ENCODE assay signal across 29 cellular contexts in genomic region chr15:26662226-26662750, GRCh38.
DNase-seq lines count a peak whose midpoint lies in the region; ATAC-seq and TF ChIP-seq lines count a peak whose summit lies in the region.
"Had no signal": no experiment of that assay in that cellular context is flagged by ENCODE, and none has a peak within 500 bp of the region (broad histone marks: within the 10 kb centered on the region; RNA-seq: fewer than 3 reads in every experiment).

No MANE protein-coding gene starts in this region.

- TF ChIP-seq RAD21 in neural cell (conservative IDR thresholded peaks at IDR 0.05) = no peak

- H3K9me3 ChIP-seq in neural cell (ENCODE audit: low read length) (no peaks in the 10 kb centered on the region), transverse colon (no peaks in the 10 kb centered on the region)
- H3K9me3 ChIP-seq: body of pancreas, lower lobe of right lung, pancreas, right atrium auricular region, uterus had no signal

- TF ChIP-seq CTCF in neural cell (IDR thresholded peaks at IDR 0.05; ENCODE audit: poor library complexity, severe bottlenecking) (no peak), transverse colon (IDR thresholded peaks at IDR 0.05) (no peak)

- peak overlapping the region; percentile 21 for H3K9ac ChIP-seq in neural cell (ENCODE audit: low read length)

- H3K9me2 ChIP-seq in neural cell (ENCODE audit: insufficient read depth, low read length) = no peaks in the 10 kb centered on the region

- peak; percentile 43 for DNase-seq in H4 (ENCODE audit: low spot score)
- DNase-seq in NCI-H2227 treated with DMSO at 0.1 percent for 48 hours (lab: John Stamatoyannopoulos, UW) = peak; percentile 20
- peak; percentile 8 for DNase-seq in SK-MEL-5 (ENCODE audit: low read depth, low spot score)
- no peak for DNase-seq in transverse colon
- DNase-seq in AG08395 (ENCODE audit: low spot score) = no peak
- DNase-seq: activated B cell treated with CpG ODN at 0.5 μM for 24 hours; activated CD4-positive, alpha-beta T cell treated with anti-CD3 and anti-CD28 coated beads, Interleukin-2, amount 50 U/mL, for 4 hours; activated naive CD4-positive, alpha-beta T cell; activated T-cell treated with anti-CD3 and anti-CD28 coated beads, Interleukin-2, amount 50 U/mL, for 72 hours; body of pancreas; CD4-positive, CD25-positive, alpha-beta regulatory T cell; effector CD4-positive, alpha-beta T cell; EL; head of caudate nucleus; Karpas-422; kidney glomerular epithelial cell; lower lobe of right lung; natural killer cell; NCI-H1694 treated with DMSO at 0.1 percent for 48 hours; NCI-H526 treated with DMSO at 0.1 percent for 48 hours; pancreas; Right ventricle myocardium superior; stimulated activated CD4-positive, alpha-beta T cell treated with anti-CD3 and anti-CD28 coated beads, Interleukin-2, amount 100 ng/mL, for 48 hours; uterus had no signal

- no peak overlapping the region for H3K4me3 ChIP-seq in neural cell (ENCODE audit: low read length)
- no peak overlapping the region for H3K4me3 ChIP-seq in transverse colon
- H3K4me3 ChIP-seq: body of pancreas, lower lobe of right lung, pancreas, right atrium auricular region, uterus had no signal

- peaks cover 9% of the 10 kb centered on the region for H3K79me2 ChIP-seq in neural cell (replicated peaks; ENCODE audit: insufficient read depth, low read length)

- TF ChIP-seq EP300 in neural cell (conservative IDR thresholded peaks at IDR 0.05; ENCODE audit: poor library complexity, severe bottlenecking) (no peak), transverse colon (IDR thresholded peaks at IDR 0.05; ENCODE audit: low read depth) (no peak)

- H3F3A ChIP-seq in neural cell (ENCODE audit: insufficient read depth, low read length, poor library complexity, severe bottlenecking) = peaks cover 3% of the 10 kb centered on the region

- H3K4me2 ChIP-seq in neural cell (ENCODE audit: low read length) = no peak overlapping the region

- intact Hi-C loops in transverse colon (cut with DNase I; ENCODE audit: low total_unique reads) = no loop called here

- H2AFZ ChIP-seq in neural cell (ENCODE audit: low read depth, low read length) = no peak overlapping the region

- H3K27me3 ChIP-seq in neural cell (ENCODE audit: insufficient read depth, low read depth, low read length) (no peaks in the 10 kb centered on the region), transverse colon (no peaks in the 10 kb centered on the region)
- H3K27me3 ChIP-seq: body of pancreas, pancreas, right atrium auricular region, uterus had no signal

- ATAC-seq in HG02885 (IDR thresholded peaks at IDR 0.05; ENCODE audit: poor library complexity, unreplicated experiment) = no peak
- ATAC-seq: activated T-cell treated with anti-CD3 and anti-CD28 coated beads, Interleukin-2, amount 50 U/mL, for 72 hours; body of pancreas; HepG2; lower lobe of right lung; natural killer cell had no signal

- TF ChIP-seq POLR2A in transverse colon (IDR thresholded peaks at IDR 0.05) = no peak

- H3K27ac ChIP-seq in neural cell (ENCODE audit: low read length) = peak overlapping the region; percentile 36
- no peak overlapping the region for H3K27ac ChIP-seq in transverse colon
- H3K27ac ChIP-seq: body of pancreas, epithelial cell of prostate, lower lobe of right lung, pancreas, uterus had no signal

- H3K4me1 ChIP-seq in transverse colon = no peaks in the 10 kb centered on the region
- H3K4me1 ChIP-seq: body of pancreas, lower lobe of right lung, uterus had no signal

- H3K36me3 ChIP-seq in neural cell (ENCODE audit: insufficient read depth, low read length) = no peaks in the 10 kb centered on the region
- no peaks in the 10 kb centered on the region for H3K36me3 ChIP-seq in transverse colon
- H3K36me3 ChIP-seq: lower lobe of right lung, pancreas, right atrium auricular region, uterus had no signal

- WGBS in transverse colon (ENCODE audit: low coverage in 1 of 2), 2 donors = 30 to 47% methylated on average over 2 to 7 of the region's 7 CpGs

- in situ Hi-C loops in SK-MEL-5 (cut with HindIII; ENCODE audit: low pct_unique_long_range_greater_than_20kb, low sequenced_read_pairs) (no loop called here), transverse colon (cut with MboI; ENCODE audit: low pct_ligation_motif_present in 1 of 4, low pct_unique_long_range_greater_than_20kb in 1 of 4, low sequenced_read_pairs in 3 of 4) (no loop called here)

- no peaks in the 10 kb centered on the region for H4K20me1 ChIP-seq in neural cell (ENCODE audit: insufficient read depth)

TF ChIP-seq in neural cell, 6 proteins besides CTCF, POLR2A, EP300 and RAD21:
- TF ChIP-seq MXI1 (conservative IDR thresholded peaks at IDR 0.05; ENCODE audit: poor library complexity, severe bottlenecking) (no peak), TAF1 (IDR thresholded peaks at IDR 0.05; ENCODE audit: low read depth) (no peak), POLR2AphosphoS5 (IDR thresholded peaks at IDR 0.05) (peak; percentile 33), REST (IDR thresholded peaks at IDR 0.05; ENCODE audit: borderline replicate concordance) (no peak)

Comparison
In these comparisons a context has a peak if more than half of its experiments do, and no peak if none do; other contexts are left out.
1. DNase-seq: peak in H4 (single experiment), NCI-H2227 treated with DMSO at 0.1 percent for 48 hours (single experiment) and SK-MEL-5 (single experiment); none in transverse colon (single experiment) and AG08395 (single experiment).